8 cellular contexts compared by ENCODE assay signal in the genomic region with DNA sequence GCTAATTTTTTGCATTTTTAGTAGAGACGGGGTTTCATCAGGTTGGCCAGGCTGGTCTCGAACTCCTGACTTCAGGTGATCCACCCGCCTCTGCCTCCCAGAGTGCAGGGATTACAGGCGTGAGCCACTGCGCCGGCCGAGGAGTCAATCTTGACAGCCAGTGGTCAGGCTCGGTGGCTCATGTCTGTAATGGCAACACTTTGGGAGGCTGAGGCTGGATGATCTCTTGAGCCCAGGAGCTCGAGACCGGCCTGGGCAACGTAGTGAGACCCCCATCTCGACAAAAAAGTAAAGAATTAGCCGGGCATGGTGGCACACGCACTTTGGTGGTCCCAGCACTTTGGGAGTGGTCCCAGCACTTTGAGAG. TPM values are rescaled to one million over a fixed set of nuclear protein-coding genes. Genes with fewer than 3 reads are reported as not detected.
DNase-seq lines count a peak whose midpoint lies in the region; ATAC-seq and TF ChIP-seq lines count a peak whose summit lies in the region.

No MANE protein-coding gene starts in this region.

- CTCF ChIA-PET in activated naive CD4-positive, alpha-beta T cell treated with anti-CD3 and anti-CD28 coated beads, Interleukin-2, amount 10 ng/mL, durations not matched to agents 7 days and 5 days (lab: Charles Lee) = interaction anchor here (1.1 to 3.2 kb wide), 5 partner anchors 13 to 44 kb away, joined by 3 to 10 read pairs (median 5); partner anchors contain the start of gene SOCS3

- H3K9me3 ChIP-seq in upper lobe of left lung = no peaks in the 10 kb centered on the region

- H3K4me3 Mint-ChIP-seq in activated naive CD4-positive, alpha-beta T cell treated with anti-CD3 and anti-CD28 coated beads, Interleukin-2, amount 10 ng/mL, durations not matched to agents 7 days and 5 days = peak overlapping the region; percentile 93
- H3K4me3 Mint-ChIP-seq in brain = peak overlapping the region; percentile 71 to 99 (median 98)
- peak overlapping the region; percentile 89 for H3K4me3 Mint-ChIP-seq in memory B cell

- H3K4me3 ChIP-seq in upper lobe of left lung = peak overlapping the region; percentile 82 to 95 (median 92)

- DNase-seq in activated naive CD4-positive, alpha-beta T cell treated with anti-CD3 and anti-CD28 coated beads, Interleukin-2, amount 10 ng/mL, durations not matched to agents 7 days and 5 days = no peak
- DNase-seq in activated naive CD4-positive, alpha-beta T cell treated with Interleukin-2 at 50 U/mL for 16 hours = no peak
- DNase-seq in memory B cell (ENCODE audit: low spot score in 2 of 2) = no peak
- no peak for DNase-seq in upper lobe of left lung
- no peak for DNase-seq in RPMI8226
- no peak for DNase-seq in cerebellar nuclear complex (lab: John Stamatoyannopoulos, UW)

- no peak for TF ChIP-seq POLR2A in upper lobe of left lung (IDR thresholded peaks at IDR 0.05)

- H3K36me3 Mint-ChIP-seq in activated naive CD4-positive, alpha-beta T cell treated with anti-CD3 and anti-CD28 coated beads, Interleukin-2, amount 10 ng/mL, durations not matched to agents 7 days and 5 days = peaks cover 24% of the 10 kb centered on the region
- H3K36me3 Mint-ChIP-seq in brain = peaks cover 6% of the 10 kb centered on the region
- H3K36me3 Mint-ChIP-seq in memory B cell = peaks cover 2% of the 10 kb centered on the region

- H3K9me3 Mint-ChIP-seq in activated naive CD4-positive, alpha-beta T cell treated with anti-CD3 and anti-CD28 coated beads, Interleukin-2, amount 10 ng/mL, durations not matched to agents 7 days and 5 days = no peaks in the 10 kb centered on the region
- H3K9me3 Mint-ChIP-seq in brain (no peaks in the 10 kb centered on the region), memory B cell (no peaks in the 10 kb centered on the region)

- 44 to 62% methylated on average over 3 to 14 of the region's 14 CpGs for WGBS in upper lobe of left lung, 2 donors

- H3K27me3 ChIP-seq in upper lobe of left lung = no peaks in the 10 kb centered on the region

- H3K36me3 ChIP-seq in upper lobe of left lung = peaks cover 0 to 9% (median 0%) of the 10 kb centered on the region in 4 donors

- peak overlapping the region; percentile 97 to 99 (median 98) for H3K27ac ChIP-seq in upper lobe of left lung

- peaks cover 41% of the 10 kb centered on the region for H3K4me1 Mint-ChIP-seq in activated naive CD4-positive, alpha-beta T cell treated with anti-CD3 and anti-CD28 coated beads, Interleukin-2, amount 10 ng/mL, durations not matched to agents 7 days and 5 days
- H3K4me1 Mint-ChIP-seq in brain (peaks cover 50% of the 10 kb centered on the region), memory B cell (peaks cover 24% of the 10 kb centered on the region)

- TF ChIP-seq CTCF in brain (conservative IDR thresholded peaks at IDR 0.05) (no peak), upper lobe of left lung (IDR thresholded peaks at IDR 0.05) (no peak)

- peaks cover 69 to 79% (median 73%) of the 10 kb centered on the region in 4 donors for H3K4me1 ChIP-seq in upper lobe of left lung

- peaks cover 13% of the 10 kb centered on the region for H3K27me3 Mint-ChIP-seq in activated naive CD4-positive, alpha-beta T cell treated with anti-CD3 and anti-CD28 coated beads, Interleukin-2, amount 10 ng/mL, durations not matched to agents 7 days and 5 days
- H3K27me3 Mint-ChIP-seq in brain (peaks cover 3% of the 10 kb centered on the region), memory B cell (peaks cover 1% of the 10 kb centered on the region)

- H3K27ac Mint-ChIP-seq in activated naive CD4-positive, alpha-beta T cell treated with anti-CD3 and anti-CD28 coated beads, Interleukin-2, amount 10 ng/mL, durations not matched to agents 7 days and 5 days = peak overlapping the region; percentile 75
- H3K27ac Mint-ChIP-seq in brain = peak overlapping the region in 1 of 5 experiments; percentile 57
- H3K27ac Mint-ChIP-seq in memory B cell = peak overlapping the region; percentile 79

- ATAC-seq in memory B cell (ENCODE audit: low read depth) = no peak
- ATAC-seq in upper lobe of left lung (ENCODE audit: low FRiP score in 2 of 2) = no peak
- no peak for ATAC-seq in esophagus mucosa

- no peak for TF ChIP-seq EP300 in upper lobe of left lung (IDR thresholded peaks at IDR 0.05)

RNA-seq across cellular contexts. Expression of gene PGS1, which starts 0.6 kb away (rescaled TPM):
- 33.6 TPM for polyA plus RNA-seq in brain (ENCODE audit: insufficient read depth, low read depth, low replicate concordance)
- total RNA-seq in upper lobe of left lung = 100 to 1,000 TPM in 2 of 6 donors, 10 to 100 TPM in 4; 79.2 to 348 (median 92.3) TPM
- total RNA-seq in esophagus mucosa = 15.9 TPM

RNA-seq across cellular contexts. Expression of gene SOCS3, which starts 18.0 kb away (rescaled TPM):
- 11.3 TPM for polyA plus RNA-seq in brain (ENCODE audit: insufficient read depth, low read depth, low replicate concordance)
- total RNA-seq in upper lobe of left lung (100 to 1,000 TPM in 3 of 6 donors, 10 to 100 TPM in 3; 67.1 to 173 (median 114) TPM), esophagus mucosa (13.6 TPM)
